21 cellular contexts compared by ENCODE assay signal in genomic region chr19:30718014-30718413, GRCh38.
A peak's percentile ranks its signal among the peaks of the same experiment; 100 is the strongest.
DNase-seq lines count a peak whose midpoint lies in the region; ATAC-seq, FAIRE-seq and TF ChIP-seq lines count a peak whose summit lies in the region.
"Had no signal": no experiment of that assay in that cellular context is flagged by ENCODE, and none has a peak within 500 bp of the region (broad histone marks: within the 10 kb centered on the region; RNA-seq: fewer than 3 reads in every experiment).

No MANE protein-coding gene starts in this region.

- H3K27me3 Mint-ChIP-seq in natural killer cell (ENCODE audit: low read depth in 2 of 2) (peaks cover 0 to 18% of the 10 kb centered on the region in 2 donors), nephron (ENCODE audit: low read depth) (peaks cover 8% of the 10 kb centered on the region)
- peaks cover 15 to 28% of the 10 kb centered on the region in 2 donors for H3K27me3 Mint-ChIP-seq in natural killer cell treated with Interleukin-12 subunit alpha and Interleukin-12 subunit beta and Interleukin-15 and Interleukin-18, amount 100 ng/mL, for 72 hours
- H3K27me3 Mint-ChIP-seq in activated T-helper 17 cell treated with anti-CD3 and anti-CD28 coated beads, Interleukin-2, amount 50 U/mL, for 72 hours: peaks cover 21% of the 10 kb centered on the region

- no peak for TF ChIP-seq CTCF in natural killer cell (IDR thresholded peaks at IDR 0.05)
- no peak for TF ChIP-seq CTCF in nephron (IDR thresholded peaks at IDR 0.05; ENCODE audit: unreplicated experiment in 3 of 3)

- TF ChIP-seq POLR2A in GM12892 (IDR thresholded peaks at IDR 0.05; ENCODE audit: low read depth, low read length): no peak

- ATAC-seq in natural killer cell (no peak), GM18873 (IDR thresholded peaks at IDR 0.05; ENCODE audit: low FRiP score, unreplicated experiment) (no peak)
- no peak for ATAC-seq in natural killer cell treated with Interleukin-12 subunit alpha and Interleukin-12 subunit beta and Interleukin-15 and Interleukin-18, amount 100 ng/mL, for 72 hours
- ATAC-seq in activated T-helper 17 cell treated with anti-CD3 and anti-CD28 coated beads, Interleukin-2, amount 50 U/mL, for 72 hours (replicated peaks): no peak
- ATAC-seq: GM12878, HCT116, HepG2 had no signal

- H3K36me3 Mint-ChIP-seq in natural killer cell (no peaks in the 10 kb centered on the region), nephron (ENCODE audit: low read depth) (no peaks in the 10 kb centered on the region)
- H3K36me3 Mint-ChIP-seq in natural killer cell treated with Interleukin-12 subunit alpha and Interleukin-12 subunit beta and Interleukin-15 and Interleukin-18, amount 100 ng/mL, for 72 hours: no peaks in the 10 kb centered on the region
- no peaks in the 10 kb centered on the region for H3K36me3 Mint-ChIP-seq in activated T-helper 17 cell treated with anti-CD3 and anti-CD28 coated beads, Interleukin-2, amount 50 U/mL, for 72 hours (ENCODE audit: low read depth)
- H3K36me3 Mint-ChIP-seq: CD4-positive, CD25-positive, alpha-beta regulatory T cell; CD8-positive, alpha-beta memory T cell had no signal

- intact Hi-C loops in natural killer cell (cut with micrococcal nuclease): no loop called here

- DNase-seq in natural killer cell: no peak
- DNase-seq in natural killer cell treated with Interleukin-12 subunit alpha and Interleukin-12 subunit beta and Interleukin-15 and Interleukin-18, amount 100 ng/mL, for 72 hours (ENCODE audit: low spot score): no peak
- no peak for DNase-seq in GM12892 (ENCODE audit: insufficient read length)
- no peak for DNase-seq in AG08396 (ENCODE audit: low spot score)
- DNase-seq: BE2C; C1 segment of cervical spinal cord; CD4-positive, CD25-positive, alpha-beta regulatory T cell; CD8-positive, alpha-beta memory T cell; COR-L47; DMS 273 treated with DMSO at 0.1 percent for 48 hours; DMS53; DND-41; EL; GOT3 had no signal

- H3K4me3 Mint-ChIP-seq in natural killer cell (peak overlapping the region; percentile 7), nephron (peak overlapping the region; percentile 1 to 92 (median 39))
- no peak overlapping the region for H3K4me3 Mint-ChIP-seq in natural killer cell treated with Interleukin-12 subunit alpha and Interleukin-12 subunit beta and Interleukin-15 and Interleukin-18, amount 100 ng/mL, for 72 hours
- H3K4me3 Mint-ChIP-seq in activated T-helper 17 cell treated with anti-CD3 and anti-CD28 coated beads, Interleukin-2, amount 50 U/mL, for 72 hours: peak overlapping the region; percentile 58

- H3K27ac Mint-ChIP-seq in natural killer cell: no peak overlapping the region
- H3K27ac Mint-ChIP-seq in natural killer cell treated with Interleukin-12 subunit alpha and Interleukin-12 subunit beta and Interleukin-15 and Interleukin-18, amount 100 ng/mL, for 72 hours: no peak overlapping the region
- H3K27ac Mint-ChIP-seq in activated T-helper 17 cell treated with anti-CD3 and anti-CD28 coated beads, Interleukin-2, amount 50 U/mL, for 72 hours: no peak overlapping the region
- peak overlapping the region; percentile 16 to 97 (median 74) for H3K27ac Mint-ChIP-seq in nephron
- H3K27ac Mint-ChIP-seq: CD4-positive, CD25-positive, alpha-beta regulatory T cell; IgD-negative memory B cell had no signal

- H3K9me3 Mint-ChIP-seq in natural killer cell (no peaks in the 10 kb centered on the region), nephron (no peaks in the 10 kb centered on the region)
- H3K9me3 Mint-ChIP-seq in natural killer cell treated with Interleukin-12 subunit alpha and Interleukin-12 subunit beta and Interleukin-15 and Interleukin-18, amount 100 ng/mL, for 72 hours: no peaks in the 10 kb centered on the region
- no peaks in the 10 kb centered on the region for H3K9me3 Mint-ChIP-seq in activated T-helper 17 cell treated with anti-CD3 and anti-CD28 coated beads, Interleukin-2, amount 50 U/mL, for 72 hours

- peaks cover 4 to 15% of the 10 kb centered on the region in 2 donors for H3K4me1 Mint-ChIP-seq in natural killer cell
- H3K4me1 Mint-ChIP-seq in natural killer cell treated with Interleukin-12 subunit alpha and Interleukin-12 subunit beta and Interleukin-15 and Interleukin-18, amount 100 ng/mL, for 72 hours (ENCODE audit: low read depth in 2 of 2): peaks cover 0 to 6% of the 10 kb centered on the region in 2 donors
- no peaks in the 10 kb centered on the region for H3K4me1 Mint-ChIP-seq in activated T-helper 17 cell treated with anti-CD3 and anti-CD28 coated beads, Interleukin-2, amount 50 U/mL, for 72 hours
- peaks cover 28% of the 10 kb centered on the region for H3K4me1 Mint-ChIP-seq in nephron

- FAIRE-seq in GM12892 (lab: Jason Lieb, UNC): no peak
- FAIRE-seq: GM12878, HepG2 had no signal

Comparison
In these comparisons a context has a peak if more than half of its experiments do, and no peak if none do; other contexts are left out.
1. H3K27ac Mint-ChIP-seq: peak in nephron (3 of 3); none in natural killer cell (0 of 2), natural killer cell treated with Interleukin-12 subunit alpha and Interleukin-12 subunit beta and Interleukin-15 and Interleukin-18, amount 100 ng/mL, for 72 hours (0 of 2) and activated T-helper 17 cell treated with anti-CD3 and anti-CD28 coated beads, Interleukin-2, amount 50 U/mL, for 72 hours (single experiment).